13 cellular contexts compared by ENCODE assay signal in the genomic region with DNA sequence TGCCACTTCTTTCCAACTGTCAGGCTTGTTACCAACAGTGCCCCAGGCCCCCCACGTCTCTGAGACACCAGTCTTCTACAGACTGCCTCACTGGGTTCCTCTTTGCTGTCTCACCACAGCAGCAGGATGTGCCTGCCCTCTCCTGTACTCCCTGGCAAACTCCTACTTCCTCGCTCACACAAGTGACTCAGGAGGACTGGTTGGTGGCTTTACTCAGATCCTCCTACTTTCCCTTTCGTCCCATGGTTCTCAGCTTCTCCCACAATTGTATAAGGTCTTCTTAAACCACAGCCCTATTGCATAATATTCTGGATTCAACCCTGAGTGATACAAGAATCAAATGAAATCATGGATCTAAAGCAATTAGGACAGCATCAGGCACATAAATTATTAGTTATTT.
DNase-seq lines count a peak whose midpoint lies in the region; ATAC-seq and TF ChIP-seq lines count a peak whose summit lies in the region.
"Had no signal": no experiment of that assay in that cellular context is flagged by ENCODE, and none has a peak within 500 bp of the region (broad histone marks: within the 10 kb centered on the region; RNA-seq: fewer than 3 reads in every experiment).

No MANE protein-coding gene starts in this region.

- ATAC-seq in naive thymus-derived CD4-positive, alpha-beta T cell: peak; percentile 90
- ATAC-seq: activated CD8-positive, alpha-beta T cell treated with anti-CD3 and anti-CD28 coated beads, Interleukin-2, amount 10 ng/mL, durations not matched to agents 7 days and 5 days had no signal

- H3K27ac Mint-ChIP-seq in dendritic cell treated with granulocyte-macrophage colony-stimulating factor and Interleukin-4, amounts not matched to agents 40 ng/mL and 50 ng/mL, for 4 days: peak overlapping the region; percentile 61
- H3K27ac Mint-ChIP-seq in naive thymus-derived CD4-positive, alpha-beta T cell: no peak overlapping the region
- H3K27ac Mint-ChIP-seq: activated CD8-positive, alpha-beta T cell treated with anti-CD3 and anti-CD28 coated beads, Interleukin-2, amount 10 ng/mL, durations not matched to agents 7 days and 5 days; natural killer cell had no signal

- DNase-seq in ELR (ENCODE audit: low read depth) (peak; percentile 71), NB4 (ENCODE audit: low read depth) (peak; percentile 91), DMS 273 (lab: John Stamatoyannopoulos, UW; ENCODE audit: unreplicated experiment) (no peak), 8988T (no peak), NCI-H187 (lab: John Stamatoyannopoulos, UW) (no peak), NCI-H2227 treated with DMSO at 0.1 percent for 48 hours (lab: John Stamatoyannopoulos, UW) (no peak)
- no peak for DNase-seq in naive thymus-derived CD4-positive, alpha-beta T cell
- DNase-seq: activated CD8-positive, alpha-beta T cell treated with anti-CD3 and anti-CD28 coated beads, Interleukin-2, amount 10 ng/mL, durations not matched to agents 7 days and 5 days; glutamatergic neuron; natural killer cell; NCI-H1092 had no signal

- no peaks in the 10 kb centered on the region for H3K36me3 ChIP-seq in naive thymus-derived CD4-positive, alpha-beta T cell (ENCODE audit: control insufficient read depth in 2 of 3, insufficient read depth in 3 of 3, low read length in 3 of 3)

- no peak overlapping the region for H3K27ac ChIP-seq in naive thymus-derived CD4-positive, alpha-beta T cell (ENCODE audit: low read depth, low read length)
- H3K27ac ChIP-seq: RWPE1 had no signal

- H3K4me1 ChIP-seq in naive thymus-derived CD4-positive, alpha-beta T cell (ENCODE audit: control insufficient read depth in 2 of 2, insufficient read depth in 2 of 2, low read length in 2 of 2): no peaks in the 10 kb centered on the region

- H3K36me3 Mint-ChIP-seq in dendritic cell treated with granulocyte-macrophage colony-stimulating factor and Interleukin-4, amounts not matched to agents 40 ng/mL and 50 ng/mL, for 4 days (ENCODE audit: low read depth): no peaks in the 10 kb centered on the region
- H3K36me3 Mint-ChIP-seq in naive thymus-derived CD4-positive, alpha-beta T cell: peaks cover 0 to 10% (median 0%) of the 10 kb centered on the region in 5 donors
- H3K36me3 Mint-ChIP-seq: natural killer cell had no signal

- no peak for TF ChIP-seq POLR2A in NB4 (IDR thresholded peaks at IDR 0.05; ENCODE audit: extremely low read depth, insufficient read length)

- CTCF ChIA-PET in naive thymus-derived CD4-positive, alpha-beta T cell (lab: Charles Lee): interaction anchor here (1.4 kb wide), 1 partner anchor 16 kb away, joined by 3 read pairs; no protein-coding TSS in a partner anchor

- H3K4me3 ChIP-seq in NB4 (ENCODE audit: low read depth, low read length): no peak overlapping the region
- no peak overlapping the region for H3K4me3 ChIP-seq in naive thymus-derived CD4-positive, alpha-beta T cell (ENCODE audit: low read length)

- H3K9me3 ChIP-seq in naive thymus-derived CD4-positive, alpha-beta T cell (ENCODE audit: control insufficient read depth in 2 of 3, low read length in 3 of 3): no peaks in the 10 kb centered on the region

- POLR2A ChIA-PET in naive thymus-derived CD4-positive, alpha-beta T cell (lab: Charles Lee): no interaction called here

- H3K27me3 Mint-ChIP-seq in dendritic cell treated with granulocyte-macrophage colony-stimulating factor and Interleukin-4, amounts not matched to agents 40 ng/mL and 50 ng/mL, for 4 days: no peaks in the 10 kb centered on the region
- H3K27me3 Mint-ChIP-seq in naive thymus-derived CD4-positive, alpha-beta T cell: peaks cover 0 to 9% (median 5%) of the 10 kb centered on the region in 5 donors

- intact Hi-C loops in dendritic cell treated with granulocyte-macrophage colony-stimulating factor and Interleukin-4, amounts not matched to agents 40 ng/mL and 50 ng/mL, for 4 days (cut with micrococcal nuclease): loop anchor here (10.0 kb wide), 2 partner anchors 47 to 53 kb away; no protein-coding TSS in a partner anchor
- intact Hi-C loops in naive thymus-derived CD4-positive, alpha-beta T cell (cut with micrococcal nuclease): no loop called here

- no peaks in the 10 kb centered on the region for H3K27me3 ChIP-seq in naive thymus-derived CD4-positive, alpha-beta T cell (ENCODE audit: control insufficient read depth in 2 of 2, insufficient read depth in 2 of 2, low read length in 2 of 2)

- no peak overlapping the region for H3K4me3 Mint-ChIP-seq in dendritic cell treated with granulocyte-macrophage colony-stimulating factor and Interleukin-4, amounts not matched to agents 40 ng/mL and 50 ng/mL, for 4 days
- no peak overlapping the region for H3K4me3 Mint-ChIP-seq in naive thymus-derived CD4-positive, alpha-beta T cell
- H3K4me3 Mint-ChIP-seq: activated CD8-positive, alpha-beta T cell treated with anti-CD3 and anti-CD28 coated beads, Interleukin-2, amount 10 ng/mL, durations not matched to agents 7 days and 5 days; natural killer cell had no signal

- H3K4me1 Mint-ChIP-seq in dendritic cell treated with granulocyte-macrophage colony-stimulating factor and Interleukin-4, amounts not matched to agents 40 ng/mL and 50 ng/mL, for 4 days (ENCODE audit: low read depth): peaks cover 60% of the 10 kb centered on the region
- H3K4me1 Mint-ChIP-seq in naive thymus-derived CD4-positive, alpha-beta T cell: peaks cover 0 to 16% (median 0%) of the 10 kb centered on the region in 7 donors

- H3K9me3 Mint-ChIP-seq in dendritic cell treated with granulocyte-macrophage colony-stimulating factor and Interleukin-4, amounts not matched to agents 40 ng/mL and 50 ng/mL, for 4 days: peaks cover 7% of the 10 kb centered on the region
- peaks cover 0 to 5% (median 0%) of the 10 kb centered on the region in 11 donors for H3K9me3 Mint-ChIP-seq in naive thymus-derived CD4-positive, alpha-beta T cell
- H3K9me3 Mint-ChIP-seq: natural killer cell had no signal

- no peak for TF ChIP-seq CTCF in NB4 (IDR thresholded peaks at IDR 0.05; ENCODE audit: low read depth, low read length)

Comparison
In these comparisons a context has a peak if more than half of its experiments do, and no peak if none do; other contexts are left out.
1. DNase-seq: peak in ELR (single experiment) and NB4 (single experiment); none in naive thymus-derived CD4-positive, alpha-beta T cell (0 of 9), DMS 273 (single experiment), 8988T (single experiment), NCI-H187 (0 of 2) and NCI-H2227 treated with DMSO at 0.1 percent for 48 hours (single experiment).